1 cellular context compared by ENCODE assay signal in genomic region chr7:156819733-156820295, GRCh38.
TF ChIP-seq lines count a peak whose summit lies in the region.

No MANE protein-coding gene starts in this region.

TF ChIP-seq in HepG2, 621 proteins besides CTCF, POLR2A, EP300 and RAD21 (continued from another document):
- TF ChIP-seq DR1 (CRISPR knock-in tag; IDR thresholded peaks at IDR 0.05) (no peak), CCAR2 (optimal IDR thresholded peaks at IDR 0.05; ENCODE audit: low read depth, low read length) (no peak), FOXA1 (IDR thresholded peaks at IDR 0.05) (no peak), FOXA1 (CRISPR knock-in tag; IDR thresholded peaks at IDR 0.05) (no peak), CCDC6 (CRISPR knock-in tag; IDR thresholded peaks at IDR 0.05) (no peak), ZNF33A (CRISPR knock-in tag; IDR thresholded peaks at IDR 0.05; ENCODE audit: borderline replicate concordance) (no peak), NPAS2 (CRISPR knock-in tag; IDR thresholded peaks at IDR 0.05; ENCODE audit: borderline replicate concordance) (no peak), IRX3 (CRISPR knock-in tag; IDR thresholded peaks at IDR 0.05; ENCODE audit: borderline replicate concordance, low read depth) (no peak), HOXD1 (CRISPR knock-in tag; IDR thresholded peaks at IDR 0.05) (no peak), KAT8 (CRISPR knock-in tag; IDR thresholded peaks at IDR 0.05) (no peak), ARHGAP35 (CRISPR knock-in tag; IDR thresholded peaks at IDR 0.05; ENCODE audit: borderline replicate concordance) (no peak), HMGA1 (CRISPR knock-in tag; conservative IDR thresholded peaks at IDR 0.05) (no peak), ZNF282 (IDR thresholded peaks at IDR 0.05; ENCODE audit: partially characterized antibody) (no peak)
